8 cellular contexts compared by ENCODE assay signal in the genomic region with DNA sequence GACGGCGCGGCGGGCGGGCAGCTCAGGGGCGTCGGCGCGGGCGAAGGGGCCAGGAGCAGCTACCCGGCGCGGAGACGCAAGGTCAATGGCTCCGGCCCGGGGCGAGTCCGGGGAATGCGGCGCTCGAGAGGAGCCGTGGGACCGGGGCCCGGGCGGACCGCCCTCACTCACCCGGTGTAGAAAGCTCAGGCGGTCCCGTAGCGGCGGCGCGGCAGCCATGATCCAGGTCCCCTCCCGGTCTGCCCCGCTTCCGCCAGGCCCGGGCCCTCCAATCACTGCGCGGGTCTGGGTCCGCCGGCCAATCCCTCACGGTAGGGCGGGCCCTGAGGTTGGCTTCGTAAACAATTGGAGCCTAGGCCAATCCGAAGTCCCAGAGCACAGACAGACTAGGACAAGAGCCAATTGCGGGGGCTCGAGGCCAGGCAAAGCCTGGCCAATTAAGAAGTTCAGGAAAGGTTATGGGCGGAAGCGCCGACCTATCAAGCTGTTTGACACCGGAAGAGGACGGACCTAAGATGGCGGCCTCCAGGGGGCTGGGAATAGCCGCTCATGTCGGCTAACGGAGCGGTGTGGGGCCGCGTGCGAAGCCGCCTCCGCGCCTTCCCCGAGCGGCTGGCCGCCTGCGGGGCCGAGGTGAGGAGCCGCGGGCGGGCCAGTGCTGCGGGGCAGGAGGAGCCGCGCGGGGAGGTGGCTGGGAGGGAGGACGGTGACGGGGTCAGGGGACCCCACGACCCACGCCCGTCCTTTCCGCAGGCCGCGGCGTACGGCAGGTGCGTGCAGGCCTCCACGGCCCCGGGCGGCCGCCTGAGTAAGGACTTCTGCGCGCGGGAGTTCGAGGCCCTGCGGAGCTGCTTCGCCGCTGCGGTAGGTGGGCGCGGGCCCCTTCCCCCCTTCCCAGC. TPM values are rescaled to one million over a fixed set of nuclear protein-coding genes. Genes with fewer than 3 reads are reported as not detected.
DNase-seq lines count a peak whose midpoint lies in the region; ATAC-seq and TF ChIP-seq lines count a peak whose summit lies in the region.

A gene with protein sequence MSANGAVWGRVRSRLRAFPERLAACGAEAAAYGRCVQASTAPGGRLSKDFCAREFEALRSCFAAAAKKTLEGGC (plus strand): TSS at position 504 of the 899 bp plus-strand sequence. CDS start 46 bp downstream, at position 550.
A gene with protein sequence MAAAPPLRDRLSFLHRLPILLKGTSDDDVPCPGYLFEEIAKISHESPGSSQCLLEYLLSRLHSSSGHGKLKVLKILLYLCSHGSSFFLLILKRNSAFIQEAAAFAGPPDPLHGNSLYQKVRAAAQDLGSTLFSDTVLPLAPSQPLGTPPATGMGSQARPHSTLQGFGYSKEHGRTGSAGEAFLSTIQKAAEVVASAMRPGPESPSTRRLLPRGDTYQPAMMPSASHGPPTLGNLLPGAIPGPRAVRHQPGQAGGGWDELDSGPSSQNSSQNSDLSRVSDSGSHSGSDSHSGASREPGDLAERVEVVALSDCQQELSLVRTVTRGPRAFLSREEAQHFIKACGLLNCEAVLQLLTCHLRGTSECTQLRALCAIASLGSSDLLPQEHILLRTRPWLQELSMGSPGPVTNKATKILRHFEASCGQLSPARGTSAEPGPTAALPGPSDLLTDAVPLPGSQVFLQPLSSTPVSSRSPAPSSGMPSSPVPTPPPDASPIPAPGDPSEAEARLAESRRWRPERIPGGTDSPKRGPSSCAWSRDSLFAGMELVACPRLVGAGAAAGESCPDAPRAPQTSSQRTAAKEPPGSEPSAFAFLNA (minus strand): TSS at position 241 of the 899 bp plus-strand sequence. CDS start 22 bp downstream, at position 219.

- H3K79me2 ChIP-seq in Karpas-422 (ENCODE audit: low read length): peaks cover 51% of the 10 kb centered on the region

- H3K27me3 ChIP-seq in Karpas-422 (ENCODE audit: low read length) (no peaks in the 10 kb centered on the region), esophagus squamous epithelium (no peaks in the 10 kb centered on the region)

- peak; percentile 83 for DNase-seq in DMS79 treated with DMSO at 0.1 percent for 48 hours (lab: John Stamatoyannopoulos, UW)
- peak; percentile 99 for DNase-seq in Karpas-422
- DNase-seq in RKO (ENCODE audit: low spot score): peak; percentile 100
- DNase-seq in activated T-helper 1 cell treated with Interleukin-2 at 50 U/mL for 16 hours (ENCODE audit: low read depth): peak; percentile 93
- peak; percentile 87 for DNase-seq in esophagus squamous epithelium (lab: John Stamatoyannopoulos, UW)
- peak; percentile 100 for DNase-seq in myocyte (ENCODE audit: low read depth)
- peak; percentile 91 to 93 for DNase-seq in stimulated activated CD8-positive, alpha-beta memory T cell treated with anti-CD3 and anti-CD28 coated beads, Interleukin-7, amount 100 ng/mL, for 48 hours (ENCODE audit: extremely low read depth in 1 of 2, low read depth in 1 of 2)

- H4K20me1 ChIP-seq in Karpas-422 (ENCODE audit: insufficient read depth, low read depth, low read length): peaks cover 11% of the 10 kb centered on the region; the same call in 1 of the 2 replicates

- peak in 2 of 6 experiments; percentile 19 to 22 for TF ChIP-seq CTCF in esophagus squamous epithelium (IDR thresholded peaks at IDR 0.05)

- H3K9me3 ChIP-seq in Karpas-422 (ENCODE audit: low read length): no peaks in the 10 kb centered on the region
- no peaks in the 10 kb centered on the region for H3K9me3 ChIP-seq in esophagus squamous epithelium

- ATAC-seq in GM21825 (IDR thresholded peaks at IDR 0.05; ENCODE audit: unreplicated experiment): peak; percentile 87

- TF ChIP-seq POLR2A in esophagus squamous epithelium (IDR thresholded peaks at IDR 0.05): peak in 3 of 4 donors; percentile 11 to 74 (median 53)

- peak within 1 kb of the TSS; percentile 95 for H3K4me3 ChIP-seq in Karpas-422 (ENCODE audit: low read length)
- H3K4me3 ChIP-seq in esophagus squamous epithelium: peak within 1 kb of the TSS; percentile 63 to 99 (median 81)

- H3K9ac ChIP-seq in Karpas-422 (ENCODE audit: low read length): peak within 1 kb of the TSS; percentile 93

- H2AFZ ChIP-seq in Karpas-422 (ENCODE audit: low read length): peak within 1 kb of the TSS; percentile 59; the same call in 1 of the 2 replicates

- 0% methylated on average over 1 to 28 of the region's 100 CpGs for WGBS in esophagus squamous epithelium, 2 donors

- peaks cover 31% of the 10 kb centered on the region for H3K4me1 ChIP-seq in Karpas-422 (ENCODE audit: low read length)
- H3K4me1 ChIP-seq in esophagus squamous epithelium: peaks cover 27 to 59% (median 30%) of the 10 kb centered on the region in 3 donors

- peak within 1 kb of the TSS; percentile 94 for H3K4me2 ChIP-seq in Karpas-422 (ENCODE audit: low read depth, low read length, poor library complexity, severe bottlenecking)

- no peaks in the 10 kb centered on the region for H3K36me3 ChIP-seq in Karpas-422 (ENCODE audit: insufficient read depth, low read length)
- peaks cover 0 to 40% (median 0%) of the 10 kb centered on the region in 3 donors for H3K36me3 ChIP-seq in esophagus squamous epithelium

- no peaks in the 10 kb centered on the region for H3K9me2 ChIP-seq in Karpas-422 (replicated peaks; ENCODE audit: insufficient read depth, low read length)

- intact Hi-C loops in esophagus squamous epithelium (cut with DNase I): no loop called here

- H3K27ac ChIP-seq in Karpas-422 (ENCODE audit: low read length) (peak within 1 kb of the TSS; percentile 43; the same call in 1 of the 2 replicates), esophagus squamous epithelium (peak within 1 kb of the TSS; percentile 77 to 93 (median 88))

RNA-seq across cellular contexts. Expression of the first gene that starts in this region (rescaled TPM):
- 34.7 and 81.5 TPM in 2 replicates for total RNA-seq in Karpas-422 (2014; rRNA removed; shearing (Covaris generic); ENCODE audit: low replicate concordance)
- total RNA-seq in esophagus squamous epithelium (10 to 100 TPM; 22.0 to 67.0 (median 34.3) TPM), myocyte (29.2 and 45.7 TPM in 2 replicates)
- polyA plus RNA-seq in myocyte (2012): 164 TPM

RNA-seq across cellular contexts. Expression of the second gene that starts in this region (rescaled TPM):
- 14.5 and 36.6 TPM in 2 replicates for total RNA-seq in Karpas-422 (2014; rRNA removed; shearing (Covaris generic); ENCODE audit: low replicate concordance)
- total RNA-seq in esophagus squamous epithelium (10 to 100 TPM; 16.7 to 42.9 (median 23.3) TPM), myocyte (17.3 and 23.8 TPM in 2 replicates)
- 13.9 TPM for polyA plus RNA-seq in myocyte (2012)

Comparison
In these comparisons a context has a peak if more than half of its experiments do, and no peak if none do; other contexts are left out.
1. Peak in every context shown above with its lines: DNase-seq, ATAC-seq, H3K4me3 ChIP-seq and H3K27ac ChIP-seq.